ENCODE assay signal across 1 cellular context in the genomic region with DNA sequence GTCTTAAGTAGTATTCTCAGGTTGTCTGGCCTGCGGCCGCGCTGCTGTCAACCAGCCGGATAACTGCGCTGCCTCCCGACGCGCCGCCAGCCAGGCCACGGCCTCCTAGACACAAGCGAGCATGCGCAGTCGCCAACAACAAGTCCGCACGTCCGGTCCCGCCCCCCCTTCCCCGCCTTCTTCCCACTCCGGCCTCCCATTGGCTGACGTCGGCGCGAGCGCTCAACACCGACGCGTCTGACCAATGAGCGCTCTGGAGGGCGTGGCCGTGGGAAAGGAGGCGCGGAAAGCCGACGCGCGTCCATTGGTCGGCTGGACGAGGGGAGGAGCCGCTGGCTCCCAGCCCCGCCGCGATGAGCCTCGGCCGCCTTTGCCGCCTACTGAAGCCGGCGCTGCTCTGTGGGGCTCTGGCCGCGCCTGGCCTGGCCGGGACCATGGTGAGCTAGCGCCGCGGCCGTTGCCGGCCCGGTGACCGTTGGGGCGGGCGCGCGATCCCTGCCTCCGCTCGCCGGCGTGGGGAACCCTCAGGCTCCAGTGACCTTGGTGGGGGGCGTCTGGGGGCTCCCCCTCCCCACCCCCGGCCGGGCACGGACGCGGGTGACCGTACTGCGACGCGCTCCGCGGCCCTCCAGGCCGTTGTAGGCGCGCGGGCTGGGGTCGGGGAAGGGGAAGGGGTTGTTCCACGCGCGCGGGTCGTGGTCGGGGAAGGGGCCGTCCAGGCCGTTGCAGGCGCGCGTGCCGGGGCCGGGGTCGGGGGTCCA.
TF ChIP-seq lines count a peak whose summit lies in the region.

A gene with protein sequence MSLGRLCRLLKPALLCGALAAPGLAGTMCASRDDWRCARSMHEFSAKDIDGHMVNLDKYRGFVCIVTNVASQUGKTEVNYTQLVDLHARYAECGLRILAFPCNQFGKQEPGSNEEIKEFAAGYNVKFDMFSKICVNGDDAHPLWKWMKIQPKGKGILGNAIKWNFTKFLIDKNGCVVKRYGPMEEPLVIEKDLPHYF (plus strand): TSS at position 304 of the 761 bp plus-strand sequence. CDS start 50 bp downstream, at position 354.

TF ChIP-seq in H1, 55 proteins besides CTCF, POLR2A, EP300 and RAD21:
- TF ChIP-seq BACH1 (IDR thresholded peaks at IDR 0.05; ENCODE audit: low read length) (peak; percentile 80), RXRA (IDR thresholded peaks at IDR 0.05; ENCODE audit: insufficient read depth, low read depth, low read length) (no peak), NRF1 (IDR thresholded peaks at IDR 0.05; ENCODE audit: low read depth, low read length) (peak; percentile 25; the same call in 1 of the 2 replicates), PHF8 (conservative IDR thresholded peaks at IDR 0.05; ENCODE audit: low read depth, low read length) (peak; percentile 75), TAF1 (IDR thresholded peaks at IDR 0.05; ENCODE audit: low read depth, low read length) (peak; percentile 94), RFX5 (IDR thresholded peaks at IDR 0.05; ENCODE audit: borderline replicate concordance, low read depth, low read length) (no peak), SP4 (IDR thresholded peaks at IDR 0.05; ENCODE audit: low read length) (peak; percentile 77; the same call in 1 of the 2 replicates), SIN3A (conservative IDR thresholded peaks at IDR 0.05 in 1 of 2, IDR thresholded peaks at IDR 0.05 in 1 of 2; ENCODE audit: low read depth in 1 of 2, low read length in 2 of 2) (peak; percentile 43 to 45; a peak in 2 of 4 replicates), TAF7 (optimal IDR thresholded peaks at IDR 0.05; ENCODE audit: borderline replicate concordance, low read depth, low read length) (peak; percentile 62), SIX5 (IDR thresholded peaks at IDR 0.05; ENCODE audit: low read depth, low read length) (no peak), NANOG (IDR thresholded peaks at IDR 0.05; ENCODE audit: insufficient read depth, low read depth, low read length, poor library complexity, severe bottlenecking) (peak; percentile 51), CHD2 (IDR thresholded peaks at IDR 0.05; ENCODE audit: low read length) (peak; percentile 51; the same call in 1 of the 2 replicates), TBP (IDR thresholded peaks at IDR 0.05; ENCODE audit: low read depth, low read length) (peak; percentile 92), CREB1 (IDR thresholded peaks at IDR 0.05) (peak; percentile 51), JUND (IDR thresholded peaks at IDR 0.05; ENCODE audit: low read length) (no peak), POLR2AphosphoS5 (IDR thresholded peaks at IDR 0.05; ENCODE audit: low read depth, low read length) (peak; percentile 90), HDAC2 (IDR thresholded peaks at IDR 0.05; ENCODE audit: borderline replicate concordance in 1 of 2, low read depth in 2 of 2, low read length in 2 of 2) (peak in 1 of 2 experiments; percentile 79; a peak in 2 of 4 replicates)
- TF ChIP-seq, protein P1, sequence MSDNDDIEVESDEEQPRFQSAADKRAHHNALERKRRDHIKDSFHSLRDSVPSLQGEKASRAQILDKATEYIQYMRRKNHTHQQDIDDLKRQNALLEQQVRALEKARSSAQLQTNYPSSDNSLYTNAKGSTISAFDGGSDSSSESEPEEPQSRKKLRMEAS (IDR thresholded peaks at IDR 0.05): 0 out of 2 replicates have a peak, but pooled peaks have one; percentile 33
TF ChIP-seq in H1: peak in this region for 14.
